19 cellular contexts compared by ENCODE assay signal in the genomic region with DNA sequence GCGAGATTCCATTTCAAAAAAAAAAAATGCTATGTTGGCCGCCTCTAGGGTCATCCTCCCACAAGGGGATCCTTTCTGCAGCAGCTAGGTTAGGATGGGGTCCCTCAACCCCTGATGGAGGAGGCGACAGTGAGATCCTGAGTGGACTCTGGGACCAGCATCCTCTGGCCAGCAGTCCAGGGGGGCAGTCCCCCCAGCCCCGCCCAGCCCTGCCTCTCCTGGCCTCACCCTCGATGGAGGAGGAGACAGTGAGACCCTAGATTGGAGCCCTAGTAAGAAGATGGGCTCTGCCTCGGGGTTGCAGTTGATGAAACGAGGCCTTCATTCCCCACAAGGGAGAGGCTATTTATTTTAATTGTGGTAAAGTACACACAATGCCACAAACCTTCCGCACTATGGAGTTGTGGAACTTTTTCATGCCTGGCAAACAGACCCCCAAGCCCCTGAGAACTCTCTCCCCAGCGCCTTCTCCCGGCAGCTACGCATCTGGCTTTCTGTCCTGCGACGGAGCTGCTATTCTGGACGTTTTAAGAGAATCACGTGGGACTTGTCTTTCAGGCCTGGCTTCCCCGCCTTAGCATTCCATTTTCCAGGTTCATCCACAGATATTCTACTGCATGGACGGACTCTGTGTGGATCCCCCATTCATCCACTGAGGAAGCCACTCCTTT. TPM values are rescaled to one million over a fixed set of nuclear protein-coding genes. Genes with fewer than 3 reads are reported as not detected.
DNase-seq lines count a peak whose midpoint lies in the region; ATAC-seq, FAIRE-seq and TF ChIP-seq lines count a peak whose summit lies in the region.
"Had no signal": no experiment of that assay in that cellular context is flagged by ENCODE, and none has a peak within 500 bp of the region (broad histone marks: within the 10 kb centered on the region; RNA-seq: fewer than 3 reads in every experiment).

No MANE protein-coding gene starts in this region.

- no peak overlapping the region for H2AFZ ChIP-seq in MM.1S (ENCODE audit: low read length)

- H4K20me1 ChIP-seq in MM.1S (ENCODE audit: insufficient read depth, low read length) = no peaks in the 10 kb centered on the region

- H3K36me3 ChIP-seq in right atrium auricular region (no peaks in the 10 kb centered on the region), pancreas (no peaks in the 10 kb centered on the region), MM.1S (replicated peaks; ENCODE audit: insufficient read depth, low read length) (no peaks in the 10 kb centered on the region)

- H3K36me3 Mint-ChIP-seq in chondrocyte (ENCODE audit: low read depth) (no peaks in the 10 kb centered on the region), T-cell (no peaks in the 10 kb centered on the region)
- H3K36me3 Mint-ChIP-seq: CD4-positive, alpha-beta memory T cell had no signal

- no peak overlapping the region for H3K27ac Mint-ChIP-seq in chondrocyte (ENCODE audit: unreplicated experiment)
- H3K27ac Mint-ChIP-seq in T-cell = no peak overlapping the region
- H3K27ac Mint-ChIP-seq: CD4-positive, alpha-beta memory T cell; HFFc6 had no signal

- no peak overlapping the region for H3K4me3 Mint-ChIP-seq in chondrocyte (ENCODE audit: unreplicated experiment)
- no peak overlapping the region for H3K4me3 Mint-ChIP-seq in T-cell
- H3K4me3 Mint-ChIP-seq: CD4-positive, alpha-beta memory T cell; HFFc6 had no signal

- H3K4me1 Mint-ChIP-seq in chondrocyte (ENCODE audit: low read depth) = peaks cover 27% of the 10 kb centered on the region
- H3K4me1 Mint-ChIP-seq in T-cell = peaks cover 0 to 6% (median 0%) of the 10 kb centered on the region in 3 donors

- POLR2A ChIA-PET in T-cell (lab: Charles Lee) = no interaction called here

- TF ChIP-seq CTCF in right atrium auricular region (IDR thresholded peaks at IDR 0.05) = no peak
- TF ChIP-seq CTCF in chondrocyte (IDR thresholded peaks at IDR 0.05) = no peak
- TF ChIP-seq CTCF in pancreas (IDR thresholded peaks at IDR 0.05) = no peak
- no peak for TF ChIP-seq CTCF in MM.1S (IDR thresholded peaks at IDR 0.05; ENCODE audit: low read length)

- H3K27me3 Mint-ChIP-seq in chondrocyte (ENCODE audit: low read depth) (no peaks in the 10 kb centered on the region), T-cell (no peaks in the 10 kb centered on the region)
- H3K27me3 Mint-ChIP-seq: CD4-positive, alpha-beta memory T cell had no signal

- DNase-seq in left ventricle myocardium superior (peak; percentile 9), right atrium auricular region (ENCODE audit: low spot score) (no peak), chondrocyte (ENCODE audit: low spot score) (peak; percentile 36), pancreas (peak in 4 of 6 donors; percentile 3 to 32 (median 26)), T-cell (no peak), MM.1S (no peak)
- DNase-seq: CD4-positive, alpha-beta memory T cell; EL; HFFc6; NCI-H1417 treated with DMSO at 0.1 percent for 48 hours; NCI-H187 treated with DMSO at 0.1 percent for 48 hours; NCI-H345; NCI-H524 treated with DMSO at 0.1 percent for 48 hours had no signal

- H3K9me3 Mint-ChIP-seq in chondrocyte (ENCODE audit: low read depth) (no peaks in the 10 kb centered on the region), T-cell (no peaks in the 10 kb centered on the region)
- H3K9me3 Mint-ChIP-seq: CD4-positive, alpha-beta memory T cell; HFFc6 had no signal

- intact Hi-C loops in left ventricle myocardium superior (cut with micrococcal nuclease) (no loop called here), pancreas (cut with DNase I) (no loop called here)

- H3K27ac ChIP-seq in right atrium auricular region (no peak overlapping the region), pancreas (peak overlapping the region in 2 of 4 donors; percentile 16 to 61), MM.1S (ENCODE audit: low read length) (no peak overlapping the region)
- H3K27ac ChIP-seq: A549, BLaER1, KMS-11 had no signal

- no peak overlapping the region for H3K4me3 ChIP-seq in right atrium auricular region
- no peak overlapping the region for H3K4me3 ChIP-seq in pancreas
- H3K4me3 ChIP-seq in MM.1S (ENCODE audit: low read length) = no peak overlapping the region
- H3K4me3 ChIP-seq: A549, BLaER1, GM12878 had no signal

- no peaks in the 10 kb centered on the region for H3K27me3 ChIP-seq in right atrium auricular region
- H3K27me3 ChIP-seq in pancreas = no peaks in the 10 kb centered on the region
- H3K27me3 ChIP-seq in MM.1S (replicated peaks; ENCODE audit: insufficient read depth, low read length) = peaks cover 32% of the 10 kb centered on the region
- H3K27me3 ChIP-seq: BLaER1 had no signal

- H3K4me2 ChIP-seq in MM.1S (ENCODE audit: low read depth, low read length) = no peak overlapping the region
- H3K4me2 ChIP-seq: A549, BLaER1, KMS-11 had no signal

- CTCF ChIA-PET in T-cell (lab: Charles Lee) = no interaction called here

- 73 to 76% methylated on average over 17 of the region's 17 CpGs for WGBS in pancreas, 2 donors

- H3K9me2 ChIP-seq in MM.1S (replicated peaks; ENCODE audit: insufficient read depth, low read length) = no peaks in the 10 kb centered on the region

- H3K4me1 ChIP-seq in right atrium auricular region (peaks cover 0 to 17% of the 10 kb centered on the region in 2 donors), pancreas (peaks cover 59 to 90% (median 63%) of the 10 kb centered on the region in 3 donors), MM.1S (ENCODE audit: low read length) (no peaks in the 10 kb centered on the region)

- H3K79me2 ChIP-seq in MM.1S (ENCODE audit: low read length) = no peaks in the 10 kb centered on the region

- H3F3A ChIP-seq in MM.1S (ENCODE audit: insufficient read depth, low read length) = no peaks in the 10 kb centered on the region

- H3K9me3 ChIP-seq in right atrium auricular region (no peaks in the 10 kb centered on the region), pancreas (no peaks in the 10 kb centered on the region), MM.1S (replicated peaks; ENCODE audit: insufficient read depth, low read length) (no peaks in the 10 kb centered on the region)
- H3K9me3 ChIP-seq: A549, BLaER1 had no signal

- H3K9ac ChIP-seq in MM.1S (ENCODE audit: low read length) = no peak overlapping the region
- H3K9ac ChIP-seq: BLaER1, KMS-11 had no signal

- no peak for FAIRE-seq in pancreas (lab: Jason Lieb, UNC)
- FAIRE-seq: A549, GM12878, H54 had no signal

- ATAC-seq in left ventricle myocardium superior (no peak), pancreas (no peak), T-cell (replicated peaks in 1 of 4) (no peak), GM19023 (IDR thresholded peaks at IDR 0.05; ENCODE audit: unreplicated experiment) (no peak)
- ATAC-seq: A549, GM12878 had no signal

RNA-seq across cellular contexts. Expression of gene VAV2, which starts 15.8 kb away (rescaled TPM):
- total RNA-seq in left ventricle myocardium superior (6.1 TPM), right atrium auricular region (1 to 10 TPM; 3.4 to 6.0 TPM), chondrocyte (17.7 to 34.2 TPM (median 19.3 TPM) in 3 replicates), pancreas (10 to 100 TPM; 25.7 to 41.0 (median 34.4) TPM), T-cell (1 to 10 TPM; 1.2 to 7.5 (median 4.9) TPM)
- 10 to 100 TPM; 20.5 to 35.1 TPM for polyA plus RNA-seq in pancreas

RNA-seq across cellular contexts. Expression of gene BRD3OS, which starts 49.0 kb away (rescaled TPM):
- 4.7 TPM for total RNA-seq in left ventricle myocardium superior
- 10 to 100 TPM in 1 of 2 donors, 1 to 10 TPM in 1; 7.8 to 11.2 TPM for total RNA-seq in right atrium auricular region
- 13.7 to 27.6 TPM (median 15.7 TPM) in 3 replicates for total RNA-seq in chondrocyte
- 10 to 100 TPM in 1 of 6 donors, 1 to 10 TPM in 5; 6.0 to 12.5 (median 7.3) TPM for total RNA-seq in pancreas
- 1 to 10 TPM; 4.8 to 9.8 TPM for polyA plus RNA-seq in pancreas
- total RNA-seq in T-cell = 10 to 100 TPM in 4 of 5 donors, 1 to 10 TPM in 1; 8.4 to 18.0 (median 16.5) TPM

Comparison
In these comparisons a context has a peak if more than half of its experiments do, and no peak if none do; other contexts are left out.
1. DNase-seq: peak in left ventricle myocardium superior (single experiment), chondrocyte (single experiment) and pancreas (4 of 6); none in right atrium auricular region (single experiment), T-cell (0 of 34) and MM.1S (single experiment).